8 cellular contexts compared by ENCODE assay signal in the genomic region with DNA sequence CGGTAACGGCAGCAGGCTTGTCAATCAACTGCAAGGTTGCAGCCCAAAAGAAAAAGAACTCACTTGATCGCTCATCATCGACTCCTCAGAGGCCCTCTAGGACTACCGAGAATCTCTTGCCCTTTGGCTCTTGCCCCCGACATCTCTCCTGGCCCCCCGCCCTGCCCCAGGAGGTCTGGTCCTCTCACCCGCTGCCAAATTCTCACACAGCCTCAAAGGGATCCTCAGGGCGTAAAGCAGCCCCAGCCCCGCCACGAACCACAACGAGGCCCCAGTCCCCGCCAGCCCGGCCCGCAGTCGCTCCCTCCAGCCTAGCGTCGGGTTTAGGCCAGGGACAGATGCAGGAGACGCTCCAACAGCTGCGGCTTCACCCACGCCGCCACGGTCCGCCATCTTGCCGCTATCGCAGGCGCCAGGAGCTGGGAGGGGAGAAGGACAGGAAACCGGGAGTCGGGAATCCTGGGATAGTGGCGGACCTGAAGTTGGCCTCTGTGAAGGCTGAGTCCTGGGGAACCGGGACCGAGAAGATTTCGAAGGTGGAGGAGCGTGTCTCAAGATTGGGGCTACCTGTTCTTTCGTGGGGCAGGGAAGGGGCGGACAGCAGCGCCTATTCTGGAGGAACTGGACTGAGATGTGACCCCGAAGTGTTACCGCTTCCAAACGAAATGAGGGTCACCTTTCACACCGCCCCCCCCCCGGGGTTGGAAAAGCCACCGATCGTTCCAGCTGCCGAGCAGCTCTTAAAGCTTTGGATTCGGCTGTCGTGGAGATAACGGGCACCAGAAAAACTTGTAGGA. TPM values are rescaled to one million over a fixed set of nuclear protein-coding genes. Genes with fewer than 3 reads are reported as not detected.
DNase-seq lines count a peak whose midpoint lies in the region; ATAC-seq and TF ChIP-seq lines count a peak whose summit lies in the region.

Gene ST7L (minus strand): TSS at position 421 of the 797 bp plus-strand sequence. CDS start 28 bp downstream, at position 393.

- DNase-seq in ELR (ENCODE audit: low read depth): peak; percentile 78
- DNase-seq in HUDEP-2 (lab: John Stamatoyannopoulos, UW; ENCODE audit: unreplicated experiment in 76 of 76): peak in 59 of 76 experiments; percentile 5 to 90 (median 48)
- DNase-seq in RKO (ENCODE audit: low spot score): peak; percentile 75
- DNase-seq in activated gamma-delta T cell (lab: John Stamatoyannopoulos, UW): peak; percentile 47
- peak; percentile 81 for DNase-seq in fibroblast of pulmonary artery (ENCODE audit: low read depth)
- peak; percentile 62 for DNase-seq in natural killer cell
- peak; percentile 56 for DNase-seq in stimulated activated naive CD4-positive, alpha-beta T cell treated with Interleukin-2 at 50 U/mL for 16 hours (lab: John Stamatoyannopoulos, UW)

- H3K27ac Mint-ChIP-seq in natural killer cell: peak within 1 kb of the TSS; percentile 94 to 99

- ATAC-seq in natural killer cell: peak; percentile 20 to 38 (median 27)
- ATAC-seq in GM21526 (IDR thresholded peaks at IDR 0.05; ENCODE audit: low FRiP score, unreplicated experiment): no peak

- peaks cover 41% of the 10 kb centered on the region in 2 donors for H3K4me1 Mint-ChIP-seq in natural killer cell

- no peaks in the 10 kb centered on the region for H3K9me3 Mint-ChIP-seq in natural killer cell

- no peaks in the 10 kb centered on the region for H3K36me3 Mint-ChIP-seq in natural killer cell

- intact Hi-C loops in natural killer cell (cut with micrococcal nuclease): loop anchor here (1.0 to 10.0 kb wide), 5 partner anchors 55 to 1253 kb away; partner anchors contain the start of genes LRIG2, MOV10 and PTPN22

- peak within 1 kb of the TSS; percentile 99 for H3K4me3 ChIP-seq in fibroblast of pulmonary artery (replicated peaks; ENCODE audit: low read depth, low read length)

- TF ChIP-seq CTCF in fibroblast of pulmonary artery (IDR thresholded peaks at IDR 0.05; ENCODE audit: low read length, missing control alignments) (no peak), natural killer cell (IDR thresholded peaks at IDR 0.05) (no peak)

- H3K27me3 Mint-ChIP-seq in natural killer cell (ENCODE audit: low read depth in 2 of 2): no peaks in the 10 kb centered on the region

- H3K4me3 Mint-ChIP-seq in natural killer cell: peak within 1 kb of the TSS; percentile 98

RNA-seq across cellular contexts. Expression of gene ST7L, which starts in this region (rescaled TPM):
- 10 to 100 TPM; 23.5 to 32.3 (median 30.1) TPM for total RNA-seq in natural killer cell
